Comparison of ENCODE assay signal across 11 cellular contexts in the genomic region with DNA sequence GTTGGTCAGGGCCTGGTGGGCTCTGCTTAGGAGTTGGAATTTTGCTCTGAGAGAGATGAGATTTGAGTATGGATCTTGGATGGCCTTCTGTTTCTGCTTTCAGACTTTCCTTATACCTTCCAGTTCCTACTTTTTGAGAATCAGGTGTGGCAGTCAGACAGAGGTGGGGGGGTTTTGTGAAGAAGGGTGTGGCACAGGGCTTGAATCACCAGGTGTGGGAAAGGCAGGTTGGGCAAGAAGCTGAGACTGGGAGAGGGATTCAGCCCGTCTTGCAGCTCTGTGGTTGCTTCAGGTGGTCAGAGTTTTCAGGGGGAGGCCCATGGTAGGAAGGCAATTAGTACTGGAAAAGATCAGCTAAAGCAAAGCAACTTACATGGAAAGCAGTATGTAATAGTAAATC.
DNase-seq lines count a peak whose midpoint lies in the region; ATAC-seq and TF ChIP-seq lines count a peak whose summit lies in the region.
"Had no signal": no experiment of that assay in that cellular context is flagged by ENCODE, and none has a peak within 500 bp of the region (broad histone marks: within the 10 kb centered on the region; RNA-seq: fewer than 3 reads in every experiment).

No MANE protein-coding gene starts in this region.

- no peaks in the 10 kb centered on the region for H3K9me3 ChIP-seq in gastrocnemius medialis

- H3K27ac Mint-ChIP-seq in stimulated activated naive CD8-positive, alpha-beta T cell treated with anti-CD3 and anti-CD28 coated beads, Interleukin-15, Interleukin-2, amounts not matched to agents 100 ng/mL and 50 ng/mL, for 24 hours, result no peak overlapping the region
- H3K27ac Mint-ChIP-seq in activated naive CD8-positive, alpha-beta T cell treated with anti-CD3 and anti-CD28 coated beads, Interleukin-2, amount 50 U/mL, for 24 hours, result no peak overlapping the region
- peak overlapping the region in 7 of 10 donors; percentile 12 to 85 (median 69) for H3K27ac Mint-ChIP-seq in naive thymus-derived CD8-positive, alpha-beta T cell

- H3K27ac ChIP-seq in gastrocnemius medialis, result peak overlapping the region in 2 of 4 donors; percentile 30 to 49

- ATAC-seq in stimulated activated naive CD8-positive, alpha-beta T cell treated with anti-CD3 and anti-CD28 coated beads, Interleukin-15, Interleukin-2, amounts not matched to agents 100 U/mL and 50 U/mL, for 24 hours, result no peak
- no peak for ATAC-seq in activated naive CD8-positive, alpha-beta T cell treated with anti-CD3 and anti-CD28 coated beads, Interleukin-2, amount 50 U/mL, for 24 hours
- no peak for ATAC-seq in naive thymus-derived CD8-positive, alpha-beta T cell
- no peak for ATAC-seq in gastrocnemius medialis
- ATAC-seq in GM21825 (IDR thresholded peaks at IDR 0.05; ENCODE audit: unreplicated experiment), result no peak

- intact Hi-C loops in gastrocnemius medialis (cut with DNase I; ENCODE audit: low total_unique reads), result no loop called here

- H3K36me3 ChIP-seq in gastrocnemius medialis, result no peaks in the 10 kb centered on the region

- in situ Hi-C loops in gastrocnemius medialis (cut with MboI; ENCODE audit: low sequenced_read_pairs in 4 of 4), result no loop called here

- H3K4me3 Mint-ChIP-seq in stimulated activated naive CD8-positive, alpha-beta T cell treated with anti-CD3 and anti-CD28 coated beads, Interleukin-15, Interleukin-2, amounts not matched to agents 100 ng/mL and 50 ng/mL, for 24 hours, result peak overlapping the region; percentile 15
- H3K4me3 Mint-ChIP-seq in activated naive CD8-positive, alpha-beta T cell treated with anti-CD3 and anti-CD28 coated beads, Interleukin-2, amount 50 U/mL, for 24 hours, result peak overlapping the region; percentile 48
- peak overlapping the region; percentile 16 to 90 (median 68) for H3K4me3 Mint-ChIP-seq in naive thymus-derived CD8-positive, alpha-beta T cell

- TF ChIP-seq POLR2A in gastrocnemius medialis (IDR thresholded peaks at IDR 0.05), result no peak

- H3K27me3 Mint-ChIP-seq in stimulated activated naive CD8-positive, alpha-beta T cell treated with anti-CD3 and anti-CD28 coated beads, Interleukin-15, Interleukin-2, amounts not matched to agents 100 ng/mL and 50 ng/mL, for 24 hours, result no peaks in the 10 kb centered on the region
- H3K27me3 Mint-ChIP-seq in activated naive CD8-positive, alpha-beta T cell treated with anti-CD3 and anti-CD28 coated beads, Interleukin-2, amount 50 U/mL, for 24 hours, result peaks cover 4% of the 10 kb centered on the region
- peaks cover 0 to 9% (median 3%) of the 10 kb centered on the region in 5 donors for H3K27me3 Mint-ChIP-seq in naive thymus-derived CD8-positive, alpha-beta T cell

- no peak for TF ChIP-seq CTCF in gastrocnemius medialis (IDR thresholded peaks at IDR 0.05 in 4 of 5, conservative IDR thresholded peaks at IDR 0.05 in 1 of 5)

- no peaks in the 10 kb centered on the region for H3K27me3 ChIP-seq in gastrocnemius medialis

- H3K4me1 Mint-ChIP-seq in stimulated activated naive CD8-positive, alpha-beta T cell treated with anti-CD3 and anti-CD28 coated beads, Interleukin-15, Interleukin-2, amounts not matched to agents 100 ng/mL and 50 ng/mL, for 24 hours (ENCODE audit: low read depth), result peaks cover 25% of the 10 kb centered on the region
- H3K4me1 Mint-ChIP-seq in activated naive CD8-positive, alpha-beta T cell treated with anti-CD3 and anti-CD28 coated beads, Interleukin-2, amount 50 U/mL, for 24 hours, result peaks cover 18% of the 10 kb centered on the region
- peaks cover 8 to 26% (median 19%) of the 10 kb centered on the region in 4 donors for H3K4me1 Mint-ChIP-seq in naive thymus-derived CD8-positive, alpha-beta T cell

- H3K36me3 Mint-ChIP-seq in stimulated activated naive CD8-positive, alpha-beta T cell treated with anti-CD3 and anti-CD28 coated beads, Interleukin-15, Interleukin-2, amounts not matched to agents 100 ng/mL and 50 ng/mL, for 24 hours (ENCODE audit: low read depth), result no peaks in the 10 kb centered on the region
- H3K36me3 Mint-ChIP-seq in activated naive CD8-positive, alpha-beta T cell treated with anti-CD3 and anti-CD28 coated beads, Interleukin-2, amount 50 U/mL, for 24 hours (ENCODE audit: low read depth), result no peaks in the 10 kb centered on the region
- H3K36me3 Mint-ChIP-seq in naive thymus-derived CD8-positive, alpha-beta T cell, result no peaks in the 10 kb centered on the region

- H3K9me3 Mint-ChIP-seq in stimulated activated naive CD8-positive, alpha-beta T cell treated with anti-CD3 and anti-CD28 coated beads, Interleukin-15, Interleukin-2, amounts not matched to agents 100 ng/mL and 50 ng/mL, for 24 hours, result no peaks in the 10 kb centered on the region
- H3K9me3 Mint-ChIP-seq in activated naive CD8-positive, alpha-beta T cell treated with anti-CD3 and anti-CD28 coated beads, Interleukin-2, amount 50 U/mL, for 24 hours, result peaks cover 6% of the 10 kb centered on the region
- peaks cover 0 to 2% (median 0%) of the 10 kb centered on the region in 9 donors for H3K9me3 Mint-ChIP-seq in naive thymus-derived CD8-positive, alpha-beta T cell

- no peak for DNase-seq in stimulated activated naive CD8-positive, alpha-beta T cell treated with anti-CD3 and anti-CD28 coated beads, Interleukin-15, Interleukin-2, amounts not matched to agents 100 U/mL and 50 U/mL, for 24 hours
- no peak for DNase-seq in activated naive CD8-positive, alpha-beta T cell treated with anti-CD3 and anti-CD28 coated beads, Interleukin-2, amount 50 U/mL, for 24 hours
- no peak for DNase-seq in naive thymus-derived CD8-positive, alpha-beta T cell
- DNase-seq in NCI-H345 treated with DMSO at 0.1 percent for 48 hours (lab: John Stamatoyannopoulos, UW; ENCODE audit: unreplicated experiment) (no peak), gastrocnemius medialis (no peak)
- DNase-seq in activated effector memory CD4-positive, alpha-beta T cell treated with Interleukin-2 at 50 U/mL for 16 hours, result no peak
- DNase-seq: activated CD4-positive, alpha-beta T cell treated with anti-CD3 and anti-CD28 coated beads, Interleukin-2, amount 50 U/mL, for 4 hours; NCI-H1092; NCI-H748 treated with DMSO at 0.1 percent for 48 hours had no signal

- H3K4me1 ChIP-seq in gastrocnemius medialis, result peaks cover 0 to 7% of the 10 kb centered on the region in 2 donors

- H3K4me3 ChIP-seq in gastrocnemius medialis, result peak overlapping the region in 1 of 4 donors; percentile 37

- POLR2A ChIA-PET in naive thymus-derived CD8-positive, alpha-beta T cell (lab: Charles Lee), result no interaction called here

Comparison
In these comparisons a context has a peak if more than half of its experiments do, and no peak if none do; other contexts are left out.
1. H3K27ac Mint-ChIP-seq: peak in naive thymus-derived CD8-positive, alpha-beta T cell (7 of 10); none in stimulated activated naive CD8-positive, alpha-beta T cell treated with anti-CD3 and anti-CD28 coated beads, Interleukin-15, Interleukin-2, amounts not matched to agents 100 ng/mL and 50 ng/mL, for 24 hours (single experiment) and activated naive CD8-positive, alpha-beta T cell treated with anti-CD3 and anti-CD28 coated beads, Interleukin-2, amount 50 U/mL, for 24 hours (single experiment).
2. H3K4me3 Mint-ChIP-seq: peak in every context shown above with its lines; median percentile 68 in naive thymus-derived CD8-positive, alpha-beta T cell; 48 in activated naive CD8-positive, alpha-beta T cell treated with anti-CD3 and anti-CD28 coated beads, Interleukin-2, amount 50 U/mL, for 24 hours; 15 in stimulated activated naive CD8-positive, alpha-beta T cell treated with anti-CD3 and anti-CD28 coated beads, Interleukin-15, Interleukin-2, amounts not matched to agents 100 ng/mL and 50 ng/mL, for 24 hours.